ENCODE assay signal across 8 cellular contexts in genomic region chr1:202348509-202349262, GRCh38. TPM values are rescaled to one million over a fixed set of nuclear protein-coding genes. Genes with fewer than 3 reads are reported as not detected.
DNase-seq lines count a peak whose midpoint lies in the region; ATAC-seq and TF ChIP-seq lines count a peak whose summit lies in the region.

TSS of gene PPP1R12B (plus strand) at chr1:202348699. CDS start at chr1:202348852, 153 bp downstream.

- no peaks in the 10 kb centered on the region for H3K9me3 Mint-ChIP-seq in activated naive CD8-positive, alpha-beta T cell treated with anti-CD3 and anti-CD28 coated beads, Interleukin-2, amount 50 U/mL, for 24 hours

- H3K4me2 ChIP-seq in trophoblast cell (ENCODE audit: low read length): peak within 1 kb of the TSS; percentile 87

- peak within 1 kb of the TSS; percentile 87 for H3K27ac Mint-ChIP-seq in activated naive CD8-positive, alpha-beta T cell treated with anti-CD3 and anti-CD28 coated beads, Interleukin-2, amount 50 U/mL, for 24 hours

- H3K14ac ChIP-seq in trophoblast cell (ENCODE audit: low read length): peak within 1 kb of the TSS; percentile 85

- TF ChIP-seq POLR2A in transverse colon (IDR thresholded peaks at IDR 0.05): peak; percentile 76

- H4K91ac ChIP-seq in trophoblast cell (ENCODE audit: low read depth, low read length): peak within 1 kb of the TSS; percentile 75

- peak within 1 kb of the TSS; percentile 73 for H2BK5ac ChIP-seq in trophoblast cell (ENCODE audit: low read depth, low read length, poor library complexity)

- H3K27ac ChIP-seq in cardiac muscle cell (peak within 1 kb of the TSS; percentile 92), trophoblast cell (ENCODE audit: low read depth, low read length) (peak within 1 kb of the TSS; percentile 62), transverse colon (peak within 1 kb of the TSS; percentile 90 to 95 (median 92))

- H3K4me1 Mint-ChIP-seq in activated naive CD8-positive, alpha-beta T cell treated with anti-CD3 and anti-CD28 coated beads, Interleukin-2, amount 50 U/mL, for 24 hours: peaks cover 21% of the 10 kb centered on the region

- no CpG with 5 or more reads among the region's 62 CpGs for WGBS in trophoblast cell (ENCODE audit: extremely low coverage, insufficient coverage, insufficient read length)
- WGBS in transverse colon (ENCODE audit: low coverage in 1 of 2), 2 donors: 0% methylated on average over 48 of the region's 62 CpGs; no CpG with 5 or more reads in 1 of the 2 donors

- no peak within 1 kb of the TSS for H2AK5ac ChIP-seq in trophoblast cell (ENCODE audit: low read length)

- peaks cover 5% of the 10 kb centered on the region for H3K79me1 ChIP-seq in trophoblast cell (ENCODE audit: low read length)

- in situ Hi-C loops in transverse colon (cut with MboI; ENCODE audit: low pct_ligation_motif_present in 1 of 4, low pct_unique_long_range_greater_than_20kb in 1 of 4, low sequenced_read_pairs in 3 of 4): no loop called here

- no peaks in the 10 kb centered on the region for H3K36me3 Mint-ChIP-seq in activated naive CD8-positive, alpha-beta T cell treated with anti-CD3 and anti-CD28 coated beads, Interleukin-2, amount 50 U/mL, for 24 hours (ENCODE audit: low read depth)

- H4K8ac ChIP-seq in trophoblast cell (ENCODE audit: low read depth, low read length): peak within 1 kb of the TSS; percentile 89

- no peaks in the 10 kb centered on the region for H3K9me3 ChIP-seq in cardiac muscle cell (ENCODE audit: low read depth)
- no peaks in the 10 kb centered on the region for H3K9me3 ChIP-seq in trophoblast cell (ENCODE audit: insufficient read depth, low read depth, low read length)
- no peaks in the 10 kb centered on the region for H3K9me3 ChIP-seq in transverse colon

- H3K4me3 Mint-ChIP-seq in activated naive CD8-positive, alpha-beta T cell treated with anti-CD3 and anti-CD28 coated beads, Interleukin-2, amount 50 U/mL, for 24 hours: peak within 1 kb of the TSS; percentile 87

- DNase-seq in GM12865 (ENCODE audit: low read depth) (peak; percentile 99), NCI-H1417 treated with DMSO at 0.1 percent for 48 hours (lab: John Stamatoyannopoulos, UW) (peak; percentile 90), SW480 (ENCODE audit: low spot score) (peak; percentile 99), cardiac muscle cell (ENCODE audit: low read depth in 1 of 2, low spot score in 1 of 2) (peak; percentile 99), trophoblast cell (peak; percentile 99), transverse colon (peak; percentile 97)
- DNase-seq in activated naive CD8-positive, alpha-beta T cell treated with anti-CD3 and anti-CD28 coated beads, Interleukin-2, amount 50 U/mL, for 24 hours: peak; percentile 94

- peak; percentile 98 for ATAC-seq in HG02763 (IDR thresholded peaks at IDR 0.05; ENCODE audit: unreplicated experiment)
- ATAC-seq in activated naive CD8-positive, alpha-beta T cell treated with anti-CD3 and anti-CD28 coated beads, Interleukin-2, amount 50 U/mL, for 24 hours: peak; percentile 99

- H3K4me1 ChIP-seq in cardiac muscle cell (ENCODE audit: low read depth) (peaks cover 18% of the 10 kb centered on the region), trophoblast cell (ENCODE audit: control insufficient read depth in 1 of 2, insufficient read depth in 2 of 2, low read length in 2 of 2) (no peaks in the 10 kb centered on the region), transverse colon (peaks cover 9 to 17% (median 10%) of the 10 kb centered on the region in 4 donors)

- peaks cover 5% of the 10 kb centered on the region for H3K79me2 ChIP-seq in trophoblast cell (ENCODE audit: control insufficient read depth, insufficient read depth, low read length, poor library complexity)

- H3K27me3 ChIP-seq in cardiac muscle cell (no peaks in the 10 kb centered on the region), trophoblast cell (ENCODE audit: insufficient read depth, low read length) (no peaks in the 10 kb centered on the region), transverse colon (no peaks in the 10 kb centered on the region)

- H4K12ac ChIP-seq in trophoblast cell (ENCODE audit: low read depth, low read length): peak within 1 kb of the TSS; percentile 57

- peak within 1 kb of the TSS; percentile 64 for H3K18ac ChIP-seq in trophoblast cell (ENCODE audit: low read length)

- no peaks in the 10 kb centered on the region for H3K27me3 Mint-ChIP-seq in activated naive CD8-positive, alpha-beta T cell treated with anti-CD3 and anti-CD28 coated beads, Interleukin-2, amount 50 U/mL, for 24 hours

- peak within 1 kb of the TSS; percentile 20 for H3K4ac ChIP-seq in trophoblast cell (ENCODE audit: low read depth, low read length)

- TF ChIP-seq CTCF in GM12865 (IDR thresholded peaks at IDR 0.05; ENCODE audit: insufficient read depth, low read depth, low read length, missing control alignments) (no peak), cardiac muscle cell (IDR thresholded peaks at IDR 0.05; ENCODE audit: low read depth, low read length) (no peak), transverse colon (IDR thresholded peaks at IDR 0.05) (no peak)

- H2AFZ ChIP-seq in trophoblast cell (ENCODE audit: insufficient read depth, low read length, poor library complexity): peak within 1 kb of the TSS; percentile 93

- H3K4me3 ChIP-seq in GM12865 (ENCODE audit: low read depth, low read length) (peak within 1 kb of the TSS; percentile 61), cardiac muscle cell (peak within 1 kb of the TSS; percentile 83), trophoblast cell (ENCODE audit: low read depth, low read length) (peak within 1 kb of the TSS; percentile 99), transverse colon (peak within 1 kb of the TSS; percentile 74 to 100 (median 90))

- no peak for TF ChIP-seq EP300 in transverse colon (IDR thresholded peaks at IDR 0.05; ENCODE audit: low read depth)

- H3K36me3 ChIP-seq in cardiac muscle cell: no peaks in the 10 kb centered on the region
- H3K36me3 ChIP-seq in trophoblast cell (ENCODE audit: control insufficient read depth in 1 of 2, insufficient read depth in 2 of 2, low read length in 2 of 2): no peaks in the 10 kb centered on the region
- no peaks in the 10 kb centered on the region for H3K36me3 ChIP-seq in transverse colon

- no peak within 1 kb of the TSS for H3K23ac ChIP-seq in trophoblast cell (ENCODE audit: low read length)

- intact Hi-C loops in transverse colon (cut with DNase I; ENCODE audit: low total_unique reads): no loop called here

- H2BK12ac ChIP-seq in trophoblast cell (ENCODE audit: low read length): peak within 1 kb of the TSS; percentile 47

- peak within 1 kb of the TSS; percentile 91 for H3K9ac ChIP-seq in trophoblast cell (ENCODE audit: low read length)

- peak within 1 kb of the TSS; percentile 75 for H2BK120ac ChIP-seq in trophoblast cell (ENCODE audit: insufficient read depth, low read length, poor library complexity)

RNA-seq across cellular contexts. Expression of gene PPP1R12B, which starts in this region (rescaled TPM):
- total RNA-seq in cardiac muscle cell (203 and 340 TPM in 2 replicates), transverse colon (100 to 1,000 TPM in 3 of 4 donors, 10 to 100 TPM in 1; 92.7 to 254 (median 137) TPM)
- polyA plus RNA-seq in cardiac muscle cell: 109 and 156 TPM in 2 replicates
- 9.0 and 9.4 TPM in 2 replicates for polyA plus RNA-seq in trophoblast cell (2013)

Comparison
In these comparisons a context has a peak if more than half of its experiments do, and no peak if none do; other contexts are left out.
1. Peak in every context shown above with its lines: DNase-seq, ATAC-seq, H3K4me3 ChIP-seq and H3K27ac ChIP-seq.